Comparison of ENCODE assay signal across 8 cellular contexts in genomic region chr21:33801424-33802405, GRCh38.
A peak's percentile ranks its signal among the peaks of the same experiment; 100 is the strongest.
DNase-seq lines count a peak whose midpoint lies in the region; ATAC-seq, FAIRE-seq and TF ChIP-seq lines count a peak whose summit lies in the region.

No MANE protein-coding gene starts in this region.

- ATAC-seq in GM18498 (IDR thresholded peaks at IDR 0.05; ENCODE audit: unreplicated experiment): no peak

- H3K36me3 ChIP-seq in ascending aorta (peaks cover 7 to 9% of the 10 kb centered on the region in 2 donors), spleen (peaks cover 0 to 28% (median 8%) of the 10 kb centered on the region in 6 donors)

- H3K27me3 ChIP-seq in ascending aorta (no peaks in the 10 kb centered on the region), spleen (replicated peaks in 1 of 7) (no peaks in the 10 kb centered on the region)

- DNase-seq in DMS79 (lab: John Stamatoyannopoulos, UW) (peak; percentile 87), NCI-H146 (lab: John Stamatoyannopoulos, UW) (peak; percentile 92), ascending aorta (ENCODE audit: low spot score in 2 of 2) (no peak), urothelium cell line (ENCODE audit: low spot score) (no peak), spleen (no peak), UCSD-AML1 (lab: John Stamatoyannopoulos, UW; ENCODE audit: unreplicated experiment) (no peak)

- H3K27ac ChIP-seq in ascending aorta: peak overlapping the region; percentile 52 to 58
- peak overlapping the region in 3 of 8 donors; percentile 2 to 19 (median 14) for H3K27ac ChIP-seq in spleen

- no peak for FAIRE-seq in urothelium cell line (lab: Jason Lieb, UNC)

- intact Hi-C loops in ascending aorta (cut with DNase I) (loop anchor here (5.0 kb wide), 1 partner anchor 39 kb away; no protein-coding TSS in a partner anchor), spleen (cut with DNase I; ENCODE audit: low total_unique reads) (no loop called here)

- no peak overlapping the region for H3K4me3 Mint-ChIP-seq in nephron

- H3K4me1 Mint-ChIP-seq in nephron: peaks cover 7% of the 10 kb centered on the region

- H3K27me3 Mint-ChIP-seq in nephron (ENCODE audit: low read depth): no peaks in the 10 kb centered on the region

- H3K4me3 ChIP-seq in ascending aorta (no peak overlapping the region), spleen (no peak overlapping the region)

- WGBS in spleen, 5 donors: 60 to 82% (median 74%) methylated on average over 8 of the region's 8 CpGs

- peaks cover 37% of the 10 kb centered on the region for H3K36me3 Mint-ChIP-seq in nephron (ENCODE audit: low read depth)

- H3K4me1 ChIP-seq in ascending aorta (peaks cover 0 to 12% of the 10 kb centered on the region in 2 donors), spleen (peaks cover 0 to 8% (median 0%) of the 10 kb centered on the region in 6 donors)

- H3K9me3 ChIP-seq in ascending aorta (no peaks in the 10 kb centered on the region), spleen (no peaks in the 10 kb centered on the region)

- TF ChIP-seq CTCF in ascending aorta (IDR thresholded peaks at IDR 0.05): no peak
- no peak for TF ChIP-seq CTCF in nephron (IDR thresholded peaks at IDR 0.05; ENCODE audit: unreplicated experiment in 3 of 3)
- TF ChIP-seq CTCF in spleen (IDR thresholded peaks at IDR 0.05 in 8 of 11, conservative IDR thresholded peaks at IDR 0.05 in 3 of 11): no peak

- H3K9me3 Mint-ChIP-seq in nephron: no peaks in the 10 kb centered on the region

- TF ChIP-seq POLR2A in spleen (IDR thresholded peaks at IDR 0.05): no peak

- H3K27ac Mint-ChIP-seq in nephron: peak overlapping the region; percentile 27 to 90 (median 66)

Comparison
In these comparisons a context has a peak if more than half of its experiments do, and no peak if none do; other contexts are left out.
1. DNase-seq: peak in DMS79 (single experiment) and NCI-H146 (single experiment); none in ascending aorta (0 of 2), urothelium cell line (single experiment), spleen (single experiment) and UCSD-AML1 (single experiment).